Comparison of ENCODE assay signal across 13 cellular contexts in genomic region chr19:18869781-18870530, GRCh38. TPM values are rescaled to one million over a fixed set of nuclear protein-coding genes. Genes with fewer than 3 reads are reported as not detected.
"Had no signal": no experiment of that assay in that cellular context is flagged by ENCODE, and none has a peak within 500 bp of the region (broad histone marks: within the 10 kb centered on the region; RNA-seq: fewer than 3 reads in every experiment).

No MANE protein-coding gene starts in this region.

- H3K9me3 ChIP-seq: psoas muscle, thyroid gland had no signal

- H3K4me3 ChIP-seq: psoas muscle, thyroid gland had no signal

- FAIRE-seq: astrocyte, bronchial epithelial cell had no signal

- ATAC-seq: esophagus mucosa had no signal

- H3K4me1 ChIP-seq: psoas muscle had no signal

- H3K27me3 ChIP-seq: thyroid gland had no signal

- DNase-seq: activated CD4-positive, alpha-beta T cell treated with anti-CD3 and anti-CD28 coated beads, Interleukin-2, amount 50 U/mL, for 48 hours; activated naive CD4-positive, alpha-beta T cell treated with anti-CD3 and anti-CD28 coated beads, Interleukin-2, amount 10 ng/mL, durations not matched to agents 7 days and 5 days; nephron progenitor cell; stimulated activated CD4-positive, alpha-beta T cell treated with anti-CD3 and anti-CD28 coated beads, Interleukin-12 subunit alpha, Interleukin-12 subunit beta, amount 100 ng/mL, for 4 hours; stimulated activated CD4-positive, alpha-beta T cell treated with anti-CD3 and anti-CD28 coated beads, Interleukin-2, amount 100 ng/mL, for 24 hours; thyroid gland had no signal

- H3K27ac ChIP-seq: psoas muscle, thyroid gland, VCaP had no signal

RNA-seq across cellular contexts. Expression of gene CERS1, which starts 26.0 kb away (rescaled TPM):
- total RNA-seq: esophagus mucosa; T-helper 1 cell treated with Interleukin-12 subunit alpha and Interleukin-12 subunit beta and Interleukin-4 antibody, amounts not matched to agents 30 ng/mL and 1 ng/mL, for 36 hours had no signal
- polyA plus RNA-seq: liver had no signal
